In the genomic region with DNA sequence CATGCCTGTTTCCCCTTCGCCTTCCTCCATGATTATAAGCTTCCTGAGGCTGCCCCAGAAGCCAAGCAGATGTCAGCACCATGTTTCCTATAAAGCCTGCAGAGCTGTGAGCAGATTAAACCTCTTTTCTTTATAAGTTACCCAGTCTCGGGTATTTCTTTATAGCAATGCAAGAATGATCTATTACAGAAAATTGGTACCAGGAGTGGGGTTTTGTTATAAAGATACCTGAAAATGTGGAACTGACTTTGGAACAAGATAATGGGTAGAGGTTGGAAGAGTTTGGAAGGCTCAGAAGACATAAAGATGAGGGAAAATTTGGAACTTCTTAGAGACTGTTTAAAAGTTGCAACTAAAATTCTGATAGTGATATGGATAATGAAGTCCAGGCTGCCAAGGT, we compare ENCODE assay signal across 8 cellular contexts.
"Had no signal": no experiment of that assay in that cellular context is flagged by ENCODE, and none has a peak within 500 bp of the region (broad histone marks: within the 10 kb centered on the region; RNA-seq: fewer than 3 reads in every experiment).

No MANE protein-coding gene starts in this region.

- DNase-seq: GDM1, GF-D8 had no signal

- ATAC-seq: GM12878 had no signal

- H3K4me3 ChIP-seq: GM12878 had no signal

- FAIRE-seq: G401.6, GM12878, GM12891, GM12892, GM18507, GM19239 had no signal
